1 cellular context compared by ENCODE assay signal in genomic region chr22:45163417-45164216, GRCh38.
TF ChIP-seq lines count a peak whose summit lies in the region.

TSS of gene NUP50 (plus strand) at chr22:45163925. CDS start at chr22:45168178, 4,253 bp downstream.

TF ChIP-seq in HEK293, 187 proteins besides CTCF, POLR2A, EP300 and RAD21 (continued from another document and continues in another):
- TF ChIP-seq ZNF629 (tag by site-specific recombination; IDR thresholded peaks at IDR 0.05) (no peak; the same call in 1 of the 2 replicates), ZNF837 (tag by site-specific recombination; IDR thresholded peaks at IDR 0.05) (no peak), ZBTB7A (tag by site-specific recombination; IDR thresholded peaks at IDR 0.05; ENCODE audit: low read depth) (peak; percentile 77), ZBTB10 (tag by site-specific recombination; IDR thresholded peaks at IDR 0.05) (peak; percentile 86; the same call in 1 of the 2 replicates), KLF10 (tag by site-specific recombination; IDR thresholded peaks at IDR 0.05) (0 out of 2 replicates have a peak, but pooled peaks have one; percentile 24), ZIC2 (tag by site-specific recombination; IDR thresholded peaks at IDR 0.05) (peak; percentile 37), ZNF707 (tag by site-specific recombination; IDR thresholded peaks at IDR 0.05) (no peak), ZNF26 (tag by site-specific recombination; IDR thresholded peaks at IDR 0.05) (no peak), ZFP69B (tag by site-specific recombination; IDR thresholded peaks at IDR 0.05) (no peak), ZNF777 (tag by site-specific recombination; IDR thresholded peaks at IDR 0.05; ENCODE audit: borderline replicate concordance) (peak; percentile 68; the same call in 1 of the 2 replicates), YY2 (tag by site-specific recombination; IDR thresholded peaks at IDR 0.05) (no peak), ZSCAN30 (tag by site-specific recombination; IDR thresholded peaks at IDR 0.05) (0 out of 2 replicates have a peak, but pooled peaks have one; percentile 14), ZNF19 (tag by site-specific recombination; IDR thresholded peaks at IDR 0.05; ENCODE audit: low read depth) (no peak), RBAK (tag by site-specific recombination; IDR thresholded peaks at IDR 0.05) (no peak), BCL6B (tag by site-specific recombination; IDR thresholded peaks at IDR 0.05) (no peak), PBX3 (CRISPR knock-in tag; IDR thresholded peaks at IDR 0.05) (peak; percentile 90; the same call in 1 of the 2 replicates), YY1 (tag by site-specific recombination; IDR thresholded peaks at IDR 0.05) (peak; percentile 52), ZNF341 (tag by site-specific recombination; IDR thresholded peaks at IDR 0.05; ENCODE audit: low read depth) (peak; percentile 98), ZNF23 (tag by site-specific recombination; IDR thresholded peaks at IDR 0.05; ENCODE audit: borderline replicate concordance) (no peak), ZNF302 (tag by site-specific recombination; IDR thresholded peaks at IDR 0.05; ENCODE audit: low read depth) (no peak), PRDM2 (tag by site-specific recombination; IDR thresholded peaks at IDR 0.05; ENCODE audit: borderline replicate concordance) (no peak), ZNF394 (tag by site-specific recombination; IDR thresholded peaks at IDR 0.05; ENCODE audit: borderline replicate concordance) (peak; percentile 15; the same call in 1 of the 2 replicates), ZSCAN5A (tag by site-specific recombination; IDR thresholded peaks at IDR 0.05) (no peak), ZNF391 (tag by site-specific recombination; IDR thresholded peaks at IDR 0.05; ENCODE audit: borderline replicate concordance, low read depth) (peak; percentile 53; the same call in 1 of the 2 replicates), ZNF785 (tag by site-specific recombination; IDR thresholded peaks at IDR 0.05) (no peak), ZNF658 (tag by site-specific recombination; IDR thresholded peaks at IDR 0.05) (no peak), ZNF530 (tag by site-specific recombination; IDR thresholded peaks at IDR 0.05; ENCODE audit: low read depth) (no peak), ZNF704 (tag by site-specific recombination; IDR thresholded peaks at IDR 0.05) (peak; percentile 93), TSHZ1 (tag by site-specific recombination; IDR thresholded peaks at IDR 0.05; ENCODE audit: borderline replicate concordance) (0 out of 2 replicates have a peak, but pooled peaks have one; percentile 8), EGR2 (tag by site-specific recombination; IDR thresholded peaks at IDR 0.05; ENCODE audit: low read depth) (no peak), ZNF274 (IDR thresholded peaks at IDR 0.05; ENCODE audit: low read length) (no peak), ZNF274 (tag by site-specific recombination; IDR thresholded peaks at IDR 0.05; ENCODE audit: borderline replicate concordance) (no peak), ZNF18 (tag by site-specific recombination; IDR thresholded peaks at IDR 0.05) (no peak), SP7 (tag by site-specific recombination; IDR thresholded peaks at IDR 0.05) (peak; percentile 71), ZNF626 (tag by site-specific recombination; IDR thresholded peaks at IDR 0.05) (no peak), SP3 (tag by site-specific recombination; IDR thresholded peaks at IDR 0.05) (peak; percentile 28; the same call in 1 of the 2 replicates)
